Comparison of ENCODE assay signal across 1 cellular context in genomic region chr5:131379071-131379538, GRCh38.
A peak's percentile ranks its signal among the peaks of the same experiment; 100 is the strongest.
TF ChIP-seq lines count a peak whose summit lies in the region.

No MANE protein-coding gene starts in this region.

TF ChIP-seq in HepG2, 621 proteins besides CTCF, POLR2A, EP300 and RAD21 (continued from another document):
- no peak for TF ChIP-seq DMTF1 (CRISPR knock-in tag; IDR thresholded peaks at IDR 0.05)
- TF ChIP-seq SNAPC2 (CRISPR knock-in tag; IDR thresholded peaks at IDR 0.05), result peak; percentile 44; the same call in 1 of the 2 replicates
- no peak for TF ChIP-seq ZNF615 (CRISPR knock-in tag; IDR thresholded peaks at IDR 0.05; ENCODE audit: borderline replicate concordance)
- no peak for TF ChIP-seq ZXDC (CRISPR knock-in tag; IDR thresholded peaks at IDR 0.05)
- TF ChIP-seq MBNL3 (CRISPR knock-in tag; conservative IDR thresholded peaks at IDR 0.05), result no peak
TF ChIP-seq in HepG2: peak in this region for 6.
